Comparison of ENCODE assay signal across 8 cellular contexts in the genomic region with DNA sequence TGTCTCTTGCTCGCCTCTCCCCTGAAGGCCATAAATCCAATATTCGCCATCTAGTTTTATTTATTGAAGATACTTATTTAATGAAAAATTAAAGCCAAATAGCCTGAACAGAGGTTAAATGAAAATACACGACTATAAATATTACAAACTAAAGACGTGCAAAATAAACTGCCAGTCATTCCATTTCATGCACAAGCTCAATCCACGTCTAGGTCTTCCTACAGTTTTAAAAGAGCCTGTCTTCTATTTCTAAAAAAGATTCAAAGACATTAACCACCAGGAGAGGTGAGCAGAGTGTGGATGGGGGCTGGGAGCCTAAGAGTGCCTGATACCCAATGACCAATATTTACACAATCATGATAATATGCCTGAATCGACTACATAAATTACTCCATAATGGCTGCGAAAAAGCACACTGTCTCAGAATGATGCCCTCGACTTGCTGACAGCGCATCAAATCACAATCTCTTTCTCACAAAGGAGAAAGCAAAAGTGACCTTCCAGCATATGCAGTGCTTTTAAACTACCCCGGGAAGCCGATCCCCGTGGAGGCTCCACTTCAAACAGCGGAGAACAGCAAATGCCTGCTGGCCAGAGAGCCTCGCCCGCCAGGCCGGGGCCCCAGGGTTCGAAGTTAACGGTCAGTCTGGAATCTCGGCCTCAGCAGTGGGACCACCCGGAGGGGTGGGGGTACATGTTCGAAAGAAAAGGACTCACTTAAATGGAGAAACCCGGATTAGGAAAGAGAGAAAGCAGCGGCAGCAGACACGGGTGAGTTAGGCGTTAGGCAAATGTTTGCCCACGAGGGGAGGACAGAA. TPM values are rescaled to one million over a fixed set of nuclear protein-coding genes. Genes with fewer than 3 reads are reported as not detected.
DNase-seq lines count a peak whose midpoint lies in the region; FAIRE-seq and TF ChIP-seq lines count a peak whose summit lies in the region.

No MANE protein-coding gene starts in this region.

- H3K27ac ChIP-seq in GM23248: peak overlapping the region; percentile 57
- peak overlapping the region; percentile 19; the same call in 1 of the 2 replicates for H3K27ac ChIP-seq in SJCRH30
- H3K27ac ChIP-seq in dorsolateral prefrontal cortex: peak overlapping the region; percentile 25 to 98 (median 96)
- peak overlapping the region; percentile 89 for H3K27ac ChIP-seq in mesodermal cell (ENCODE audit: low read depth, low read length, severe bottlenecking)

- peak overlapping the region; percentile 84 for H2AFZ ChIP-seq in GM23248

- H3K4me3 ChIP-seq in AG09309 (ENCODE audit: control insufficient read depth, low read depth, low read length): peak overlapping the region; percentile 88
- peak overlapping the region; percentile 93 for H3K4me3 ChIP-seq in GM23248
- H3K4me3 ChIP-seq in SJCRH30: peak overlapping the region; percentile 91
- H3K4me3 ChIP-seq in dorsolateral prefrontal cortex: peak overlapping the region; percentile 64 to 99 (median 92)
- peak overlapping the region; percentile 93 for H3K4me3 ChIP-seq in mesodermal cell (ENCODE audit: extremely low read depth, insufficient read depth, low read length, poor library complexity, severe bottlenecking)

- H3K36me3 ChIP-seq in GM23248 (ENCODE audit: low read depth) (no peaks in the 10 kb centered on the region), SJCRH30 (no peaks in the 10 kb centered on the region), mesodermal cell (ENCODE audit: control insufficient read depth, insufficient read depth, low read length) (peaks cover 28% of the 10 kb centered on the region)

- H3K9me2 ChIP-seq in GM23248 (ENCODE audit: insufficient read depth): no peaks in the 10 kb centered on the region

- peaks cover 61% of the 10 kb centered on the region for H3K79me2 ChIP-seq in GM23248 (ENCODE audit: insufficient read depth)

- 15 to 16% methylated on average over 26 of the region's 26 CpGs for WGBS in GM23248 (ENCODE audit: low coverage in 1 of 2, low lambda C conversion rate in 2 of 2, missing lambda C conversion rate in 2 of 2), 2 experiments
- WGBS in mesodermal cell (ENCODE audit: insufficient coverage in 2 of 2), 2 experiments: 2 to 6% methylated on average over 19 to 22 of the region's 26 CpGs

- peak overlapping the region; percentile 85 for H3K27ac Mint-ChIP-seq in type B pancreatic cell

- H3K27me3 Mint-ChIP-seq in type B pancreatic cell: no peaks in the 10 kb centered on the region

- H3K9me3 Mint-ChIP-seq in type B pancreatic cell: no peaks in the 10 kb centered on the region

- no peak for TF ChIP-seq CTCF in AG09309 (IDR thresholded peaks at IDR 0.05; ENCODE audit: control insufficient read depth, insufficient read depth, low read depth, low read length, missing control alignments)
- peak in 2 of 56 donors; percentile 10 to 18 for TF ChIP-seq CTCF in dorsolateral prefrontal cortex (IDR thresholded peaks at IDR 0.05 in 54 of 56, conservative IDR thresholded peaks at IDR 0.05 in 2 of 56; ENCODE audit: low read depth in 1 of 56, partially characterized antibody in 56 of 56)
- TF ChIP-seq CTCF in type B pancreatic cell (conservative IDR thresholded peaks at IDR 0.05): no peak

- intact Hi-C loops in dorsolateral prefrontal cortex (cut with DNase I): loop anchor here (5.0 kb wide), 3 partner anchors 218 to 318 kb away; no protein-coding TSS in a partner anchor

- peaks cover 12% of the 10 kb centered on the region for H3K36me3 Mint-ChIP-seq in type B pancreatic cell

- H3F3A ChIP-seq in GM23248 (ENCODE audit: insufficient read depth): peaks cover 24% of the 10 kb centered on the region; the same call in 1 of the 2 replicates

- H3K27me3 ChIP-seq in GM23248 (replicated peaks; ENCODE audit: insufficient read depth) (no peaks in the 10 kb centered on the region), SJCRH30 (no peaks in the 10 kb centered on the region), dorsolateral prefrontal cortex (no peaks in the 10 kb centered on the region)

- in situ Hi-C loops in GM23248 (cut with MboI): no loop called here

- peak overlapping the region; percentile 95 for H3K4me3 Mint-ChIP-seq in type B pancreatic cell

- FAIRE-seq in urothelium cell line (lab: Jason Lieb, UNC): no peak

- DNase-seq in AG09309 (ENCODE audit: low read depth) (no peak), GM23248 (peak; percentile 63), SJCRH30 (peak; percentile 37 to 50), dorsolateral prefrontal cortex (peak in 5 of 10 donors; percentile 20 to 55 (median 38)), type B pancreatic cell (ENCODE audit: extremely low spot score, unreplicated experiment) (no peak), HK-2 (ENCODE audit: unreplicated experiment) (no peak), urothelium cell line (ENCODE audit: low spot score) (no peak)

- H3K9me3 ChIP-seq in GM23248 (ENCODE audit: low read depth) (no peaks in the 10 kb centered on the region), SJCRH30 (replicated peaks) (no peaks in the 10 kb centered on the region), mesodermal cell (ENCODE audit: control insufficient read depth, low read length) (no peaks in the 10 kb centered on the region)

- H3K4me1 ChIP-seq in GM23248 (ENCODE audit: insufficient read depth): peaks cover 14% of the 10 kb centered on the region
- H3K4me1 ChIP-seq in SJCRH30: peaks cover 16% of the 10 kb centered on the region
- H3K4me1 ChIP-seq in mesodermal cell (ENCODE audit: control insufficient read depth, insufficient read depth, low read length, poor library complexity, severe bottlenecking): peaks cover 12% of the 10 kb centered on the region

- no peaks in the 10 kb centered on the region for H4K20me1 ChIP-seq in GM23248 (ENCODE audit: insufficient read depth)

- H3K4me1 Mint-ChIP-seq in type B pancreatic cell (ENCODE audit: unreplicated experiment): peaks cover 30% of the 10 kb centered on the region

- peak overlapping the region; percentile 86 for H3K9ac ChIP-seq in GM23248

- peak overlapping the region; percentile 94 for H3K4me2 ChIP-seq in GM23248 (ENCODE audit: unreplicated experiment)

RNA-seq across cellular contexts. Expression of a gene that starts 1.7 kb away (rescaled TPM):
- total RNA-seq in GM23248 (2014; rRNA removed; shearing (Covaris generic)): 8.1 and 9.1 TPM in 2 replicates
- 17.6 and 19.8 TPM in 2 replicates for polyA plus RNA-seq in GM23248 (2016; fragmentation: Nextera tagmentation; extraction: Ambion mirVana)
- total RNA-seq in SJCRH30 (2014; rRNA removed; shearing (Covaris generic)): 8.9 and 9.8 TPM in 2 replicates
- 10 to 100 TPM; 35.0 to 92.4 (median 54.7) TPM for total RNA-seq in dorsolateral prefrontal cortex
- polyA plus RNA-seq in mesodermal cell (2013, experiment 1 of 2): 20.4 TPM
- polyA plus RNA-seq in mesodermal cell (2013, experiment 2 of 2): 20.2 TPM
- total RNA-seq in type B pancreatic cell (ENCODE audit: low replicate concordance): 30.8 and 32.0 TPM in 2 replicates

Comparison
In these comparisons a context has a peak if more than half of its experiments do, and no peak if none do; other contexts are left out.
1. DNase-seq: peak in GM23248 (single experiment) and SJCRH30 (2 of 2); none in AG09309 (single experiment), type B pancreatic cell (single experiment), HK-2 (single experiment) and urothelium cell line (single experiment).
2. H3K27ac ChIP-seq: peak in every context shown above with its lines; median percentile 96 in dorsolateral prefrontal cortex; 89 in mesodermal cell; 57 in GM23248; 19 in SJCRH30.
3. Peak in every context shown above with its lines, with median percentiles within 50 percentile points of each other: H3K4me3 ChIP-seq.